Comparison of ENCODE assay signal across 16 cellular contexts in genomic region chrX:110281377-110281776, GRCh38.
"Had no signal": no experiment of that assay in that cellular context is flagged by ENCODE, and none has a peak within 500 bp of the region (broad histone marks: within the 10 kb centered on the region; RNA-seq: fewer than 3 reads in every experiment).

No MANE protein-coding gene starts in this region.

- H3K4me3 ChIP-seq: breast epithelium, right atrium auricular region, smooth muscle cell, thyroid gland had no signal

- H3K9me3 Mint-ChIP-seq: activated naive CD8-positive, alpha-beta T cell treated with anti-CD3 and anti-CD28 coated beads, Interleukin-2, amount 10 ng/mL, durations not matched to agents 7 days and 5 days; activated T-cell treated with anti-CD3 and anti-CD28 coated beads, Interleukin-2, amount 50 U/mL, for 4 hours; natural killer cell treated with Interleukin-12 subunit alpha and Interleukin-12 subunit beta and Interleukin-15 and Interleukin-18, amount 100 ng/mL, for 72 hours; T-helper 2 cell treated with Interferon-gamma antibody and Interleukin-4, amounts not matched to agents 5 μg/mL and 100 μg/mL, for 36 hours had no signal

- H2AFZ ChIP-seq: parathyroid adenoma had no signal

- H3K27ac ChIP-seq: breast epithelium, parathyroid adenoma, right atrium auricular region, thyroid gland had no signal

- H3K27me3 ChIP-seq: right atrium auricular region, thyroid gland had no signal

- H3K36me3 Mint-ChIP-seq: natural killer cell treated with Interleukin-12 subunit alpha and Interleukin-12 subunit beta and Interleukin-15 and Interleukin-18, amount 100 ng/mL, for 72 hours had no signal

- H3K79me2 ChIP-seq: parathyroid adenoma had no signal

- H3K27ac Mint-ChIP-seq: activated naive CD8-positive, alpha-beta T cell treated with anti-CD3 and anti-CD28 coated beads, Interleukin-2, amount 10 ng/mL, durations not matched to agents 7 days and 5 days; natural killer cell treated with Interleukin-12 subunit alpha and Interleukin-12 subunit beta and Interleukin-15 and Interleukin-18, amount 100 ng/mL, for 72 hours; T-helper 2 cell treated with Interferon-gamma antibody and Interleukin-4, amounts not matched to agents 5 μg/mL and 100 μg/mL, for 36 hours had no signal

- DNase-seq: activated CD4-positive, alpha-beta T cell treated with anti-CD3 and anti-CD28 coated beads, Interleukin-2, amount 50 U/mL, for 4 hours; activated CD4-positive, CD25-positive, alpha-beta regulatory T cell treated with anti-CD3 and anti-CD28 coated beads, Interleukin-2, amount 50 U/mL, for 72 hours; activated gamma-delta T cell; activated naive CD8-positive, alpha-beta T cell treated with anti-CD3 and anti-CD28 coated beads, Interleukin-2, amount 10 ng/mL, durations not matched to agents 7 days and 5 days; activated T-cell treated with anti-CD3 and anti-CD28 coated beads, Interleukin-2, amount 50 U/mL, for 4 hours; anterior cingulate cortex; head of caudate nucleus; islet precursor cell; thyroid gland had no signal

- H3K9me3 ChIP-seq: breast epithelium, right atrium auricular region, thyroid gland had no signal

- H3K4me3 Mint-ChIP-seq: activated naive CD8-positive, alpha-beta T cell treated with anti-CD3 and anti-CD28 coated beads, Interleukin-2, amount 10 ng/mL, durations not matched to agents 7 days and 5 days; activated T-cell treated with anti-CD3 and anti-CD28 coated beads, Interleukin-2, amount 50 U/mL, for 4 hours; natural killer cell treated with Interleukin-12 subunit alpha and Interleukin-12 subunit beta and Interleukin-15 and Interleukin-18, amount 100 ng/mL, for 72 hours; T-helper 2 cell treated with Interferon-gamma antibody and Interleukin-4, amounts not matched to agents 5 μg/mL and 100 μg/mL, for 36 hours had no signal

- H3K4me1 ChIP-seq: breast epithelium, parathyroid adenoma, right atrium auricular region had no signal

- H3K4me1 Mint-ChIP-seq: activated naive CD8-positive, alpha-beta T cell treated with anti-CD3 and anti-CD28 coated beads, Interleukin-2, amount 10 ng/mL, durations not matched to agents 7 days and 5 days had no signal

- H3K4me2 ChIP-seq: smooth muscle cell had no signal

- H3K36me3 ChIP-seq: breast epithelium, right atrium auricular region, thyroid gland had no signal

- H3K27me3 Mint-ChIP-seq: activated naive CD8-positive, alpha-beta T cell treated with anti-CD3 and anti-CD28 coated beads, Interleukin-2, amount 10 ng/mL, durations not matched to agents 7 days and 5 days; natural killer cell treated with Interleukin-12 subunit alpha and Interleukin-12 subunit beta and Interleukin-15 and Interleukin-18, amount 100 ng/mL, for 72 hours had no signal

- H3K9ac ChIP-seq: parathyroid adenoma had no signal

- ATAC-seq: activated T-cell treated with anti-CD3 and anti-CD28 coated beads, Interleukin-2, amount 50 U/mL, for 4 hours; esophagus mucosa; natural killer cell treated with Interleukin-12 subunit alpha and Interleukin-12 subunit beta and Interleukin-15 and Interleukin-18, amount 100 ng/mL, for 72 hours had no signal
